ENCODE assay signal across 23 cellular contexts in the genomic region with DNA sequence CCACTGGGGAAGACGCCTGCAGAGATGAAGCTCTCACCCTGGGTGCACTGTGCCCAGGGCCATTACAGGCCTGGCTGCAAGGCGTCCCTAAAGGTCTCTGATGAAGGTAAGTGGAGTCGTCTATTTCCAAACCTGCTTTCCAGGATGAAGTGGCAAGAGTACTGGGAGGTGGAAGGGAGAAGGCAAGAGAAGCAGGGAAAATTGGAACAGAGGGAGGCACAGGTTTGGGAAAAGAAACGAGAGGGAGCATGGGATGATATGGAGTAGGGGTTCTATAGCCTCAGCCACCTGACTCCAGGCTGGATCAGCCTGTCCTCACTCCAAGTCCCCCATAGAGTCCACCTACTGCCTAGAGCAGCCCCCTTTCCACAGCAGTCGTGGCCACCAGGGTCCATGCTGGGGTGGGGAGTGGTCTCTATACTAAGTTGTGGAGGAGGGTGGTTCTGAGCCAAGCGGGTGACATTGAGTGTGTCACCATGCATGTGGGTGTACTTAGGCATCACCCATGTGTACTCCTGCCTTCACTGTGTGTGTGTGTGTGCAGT. TPM values are rescaled to one million over a fixed set of nuclear protein-coding genes. Genes with fewer than 3 reads are reported as not detected.
"Had no signal": no experiment of that assay in that cellular context is flagged by ENCODE, and none has a peak within 500 bp of the region (broad histone marks: within the 10 kb centered on the region; RNA-seq: fewer than 3 reads in every experiment).

A gene with protein sequence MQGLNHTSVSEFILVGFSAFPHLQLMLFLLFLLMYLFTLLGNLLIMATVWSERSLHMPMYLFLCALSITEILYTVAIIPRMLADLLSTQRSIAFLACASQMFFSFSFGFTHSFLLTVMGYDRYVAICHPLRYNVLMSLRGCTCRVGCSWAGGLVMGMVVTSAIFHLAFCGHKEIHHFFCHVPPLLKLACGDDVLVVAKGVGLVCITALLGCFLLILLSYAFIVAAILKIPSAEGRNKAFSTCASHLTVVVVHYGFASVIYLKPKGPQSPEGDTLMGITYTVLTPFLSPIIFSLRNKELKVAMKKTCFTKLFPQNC (plus strand): TSS at position 51 of the 545 bp plus-strand sequence. CDS start 6,388 bp downstream, outside the sequence.

- H3K4me1 ChIP-seq: SJSA1 had no signal

- H3K4me3 ChIP-seq: MG63, SJSA1, SK-N-MC had no signal

- H3K27me3 ChIP-seq: SJSA1 had no signal

- H3K36me3 ChIP-seq: MG63, SJSA1 had no signal

- H3K27ac ChIP-seq: SJSA1, SK-N-MC had no signal

- H3K9me3 ChIP-seq: MG63, SJSA1 had no signal

- DNase-seq: IMR-90, Karpas-422, KG1, MG63, NCI-H1092, NCI-H1105 treated with DMSO at 0.1 percent for 48 hours, NCI-H1417 treated with DMSO at 0.1 percent for 48 hours, NCI-H146, NCI-H1694 treated with DMSO at 0.1 percent for 48 hours, NCI-H1930, NCI-H2081, NCI-H2107, NCI-H2227 treated with DMSO at 0.1 percent for 48 hours, NCI-H524, NCI-H526 treated with DMSO at 0.1 percent for 48 hours, NCI-H748 treated with DMSO at 0.1 percent for 48 hours, Right ventricle myocardium superior, RPMI8226, SIG-M5 had no signal

RNA-seq across cellular contexts. Expression of the gene that starts here (rescaled TPM):
- total RNA-seq: HT-29, IMR-90, NCI-H460, Right ventricle myocardium superior, SJSA1 had no signal
- polyA plus RNA-seq: IMR-90 had no signal
